Comparison of ENCODE assay signal across 1 cellular context in the genomic region with DNA sequence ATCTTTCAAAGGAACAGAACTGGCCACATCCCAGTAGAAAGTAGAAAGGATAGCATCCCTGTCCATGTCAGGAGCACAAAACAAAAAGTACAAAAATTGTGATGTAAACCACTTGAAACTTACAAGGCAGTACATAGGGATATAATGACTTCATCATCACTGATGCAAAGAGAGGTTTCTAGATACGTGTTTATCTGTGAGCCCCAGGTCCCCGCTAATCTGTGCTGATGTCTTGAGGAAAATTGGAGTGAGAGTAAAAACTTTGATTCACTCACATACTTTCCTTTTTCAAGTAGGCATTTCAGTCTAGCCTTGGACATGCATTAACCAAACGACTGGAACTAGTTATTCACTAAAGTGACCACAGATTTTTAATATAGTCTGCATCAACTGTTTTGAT.
TF ChIP-seq lines count a peak whose summit lies in the region.

No MANE protein-coding gene starts in this region.

TF ChIP-seq in K562, 482 proteins besides CTCF, POLR2A, EP300 and RAD21 (continued from another document):
- TF ChIP-seq SIN3A (IDR thresholded peaks at IDR 0.05; ENCODE audit: borderline replicate concordance in 2 of 2, control insufficient read depth in 1 of 2, low read depth in 2 of 2, low read length in 2 of 2) (no peak), SPI1 (IDR thresholded peaks at IDR 0.05; ENCODE audit: borderline replicate concordance, low read depth, low read length) (no peak), ZNF212 (CRISPR knock-in tag; IDR thresholded peaks at IDR 0.05) (no peak), ZNF239 (CRISPR knock-in tag; IDR thresholded peaks at IDR 0.05) (no peak), EWSR1 (IDR thresholded peaks at IDR 0.05; ENCODE audit: borderline replicate concordance, low read depth, partially characterized antibody) (no peak), CBX2 (IDR thresholded peaks at IDR 0.05; ENCODE audit: insufficient read depth, low read length, poor library complexity, severe bottlenecking) (no peak)
- TF ChIP-seq, protein P1, sequence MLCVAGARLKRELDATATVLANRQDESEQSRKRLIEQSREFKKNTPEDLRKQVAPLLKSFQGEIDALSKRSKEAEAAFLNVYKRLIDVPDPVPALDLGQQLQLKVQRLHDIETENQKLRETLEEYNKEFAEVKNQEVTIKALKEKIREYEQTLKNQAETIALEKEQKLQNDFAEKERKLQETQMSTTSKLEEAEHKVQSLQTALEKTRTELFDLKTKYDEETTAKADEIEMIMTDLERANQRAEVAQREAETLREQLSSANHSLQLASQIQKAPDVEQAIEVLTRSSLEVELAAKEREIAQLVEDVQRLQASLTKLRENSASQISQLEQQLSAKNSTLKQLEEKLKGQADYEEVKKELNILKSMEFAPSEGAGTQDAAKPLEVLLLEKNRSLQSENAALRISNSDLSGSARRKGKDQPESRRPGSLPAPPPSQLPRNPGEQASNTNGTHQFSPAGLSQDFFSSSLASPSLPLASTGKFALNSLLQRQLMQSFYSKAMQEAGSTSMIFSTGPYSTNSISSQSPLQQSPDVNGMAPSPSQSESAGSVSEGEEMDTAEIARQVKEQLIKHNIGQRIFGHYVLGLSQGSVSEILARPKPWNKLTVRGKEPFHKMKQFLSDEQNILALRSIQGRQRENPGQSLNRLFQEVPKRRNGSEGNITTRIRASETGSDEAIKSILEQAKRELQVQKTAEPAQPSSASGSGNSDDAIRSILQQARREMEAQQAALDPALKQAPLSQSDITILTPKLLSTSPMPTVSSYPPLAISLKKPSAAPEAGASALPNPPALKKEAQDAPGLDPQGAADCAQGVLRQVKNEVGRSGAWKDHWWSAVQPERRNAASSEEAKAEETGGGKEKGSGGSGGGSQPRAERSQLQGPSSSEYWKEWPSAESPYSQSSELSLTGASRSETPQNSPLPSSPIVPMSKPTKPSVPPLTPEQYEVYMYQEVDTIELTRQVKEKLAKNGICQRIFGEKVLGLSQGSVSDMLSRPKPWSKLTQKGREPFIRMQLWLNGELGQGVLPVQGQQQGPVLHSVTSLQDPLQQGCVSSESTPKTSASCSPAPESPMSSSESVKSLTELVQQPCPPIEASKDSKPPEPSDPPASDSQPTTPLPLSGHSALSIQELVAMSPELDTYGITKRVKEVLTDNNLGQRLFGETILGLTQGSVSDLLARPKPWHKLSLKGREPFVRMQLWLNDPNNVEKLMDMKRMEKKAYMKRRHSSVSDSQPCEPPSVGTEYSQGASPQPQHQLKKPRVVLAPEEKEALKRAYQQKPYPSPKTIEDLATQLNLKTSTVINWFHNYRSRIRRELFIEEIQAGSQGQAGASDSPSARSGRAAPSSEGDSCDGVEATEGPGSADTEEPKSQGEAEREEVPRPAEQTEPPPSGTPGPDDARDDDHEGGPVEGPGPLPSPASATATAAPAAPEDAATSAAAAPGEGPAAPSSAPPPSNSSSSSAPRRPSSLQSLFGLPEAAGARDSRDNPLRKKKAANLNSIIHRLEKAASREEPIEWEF (CRISPR knock-in tag; IDR thresholded peaks at IDR 0.05), result no peak
- TF ChIP-seq, protein P2, sequence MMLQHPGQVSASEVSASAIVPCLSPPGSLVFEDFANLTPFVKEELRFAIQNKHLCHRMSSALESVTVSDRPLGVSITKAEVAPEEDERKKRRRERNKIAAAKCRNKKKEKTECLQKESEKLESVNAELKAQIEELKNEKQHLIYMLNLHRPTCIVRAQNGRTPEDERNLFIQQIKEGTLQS (IDR thresholded peaks at IDR 0.05), result peak; percentile 31; the same call in 1 of the 2 replicates
- TF ChIP-seq, protein P2 (CRISPR knock-in tag; conservative IDR thresholded peaks at IDR 0.05), result no peak
TF ChIP-seq in K562: peak in this region for 8.
